In the genomic region with DNA sequence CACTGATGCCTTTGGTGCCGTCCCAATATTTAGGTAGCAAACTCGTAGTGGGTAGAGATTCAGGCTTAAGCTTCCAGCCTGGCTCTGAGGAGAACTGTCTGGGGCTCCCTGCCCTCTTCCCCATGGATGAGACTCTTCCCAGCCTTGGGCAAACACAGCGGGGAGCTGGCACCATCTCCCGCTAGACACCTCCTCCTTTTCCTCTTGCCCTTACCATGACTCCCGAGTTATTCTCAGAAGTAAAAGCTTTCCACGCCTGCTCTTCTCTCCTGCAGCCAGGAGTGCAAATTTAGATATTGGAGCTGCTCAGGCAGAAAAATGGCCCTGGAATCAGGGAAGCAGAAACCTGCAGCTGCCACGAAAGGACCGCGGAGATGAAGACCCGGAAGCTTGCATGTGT, we compare ENCODE assay signal across 20 cellular contexts. TPM values are rescaled to one million over a fixed set of nuclear protein-coding genes. Genes with fewer than 3 reads are reported as not detected.
DNase-seq lines count a peak whose midpoint lies in the region; ATAC-seq and TF ChIP-seq lines count a peak whose summit lies in the region.
"Had no signal": no experiment of that assay in that cellular context is flagged by ENCODE, and none has a peak within 500 bp of the region (broad histone marks: within the 10 kb centered on the region; RNA-seq: fewer than 3 reads in every experiment).

No MANE protein-coding gene starts in this region.

- no peak overlapping the region for H3K4me3 Mint-ChIP-seq in GM23338
- H3K4me3 Mint-ChIP-seq: CD8-positive, alpha-beta memory T cell; H9 had no signal

- H3K4me1 ChIP-seq in GM23338 (ENCODE audit: insufficient read depth) (no peaks in the 10 kb centered on the region), right atrium auricular region (no peaks in the 10 kb centered on the region)
- H3K4me1 ChIP-seq: SJSA1 had no signal

- H3K9me2 ChIP-seq in GM23338 (ENCODE audit: insufficient read depth) = peaks cover 5% of the 10 kb centered on the region; the same call in 1 of the 2 replicates

- H3K4me2 ChIP-seq in GM23338 = no peak overlapping the region

- no peak overlapping the region for H3K27ac ChIP-seq in GM23338 (ENCODE audit: low read depth)
- H3K27ac ChIP-seq in right atrium auricular region = no peak overlapping the region
- H3K27ac ChIP-seq: C4-2B, SJSA1 had no signal

- DNase-seq in NCI-H187 (lab: John Stamatoyannopoulos, UW) (peak; percentile 30 to 46), NCI-H187 treated with DMSO at 0.1 percent for 48 hours (lab: John Stamatoyannopoulos, UW) (no peak), NCI-H146 (lab: John Stamatoyannopoulos, UW) (peak; percentile 72), NCI-H69 (lab: John Stamatoyannopoulos, UW) (peak; percentile 79), left kidney (ENCODE audit: low read depth, low spot score) (peak; percentile 4), GM23338 (ENCODE audit: low spot score) (no peak), right atrium auricular region (ENCODE audit: low spot score) (no peak)
- DNase-seq: CD8-positive, alpha-beta memory T cell; DMS79 treated with DMSO at 0.1 percent for 48 hours; H9; KBM-7; NCI-H1105; NCI-H1694; NCI-H446 treated with DMSO at 0.1 percent for 48 hours; NCI-H748 treated with DMSO at 0.1 percent for 48 hours; OCI-M1; T1000 had no signal

- H2AFZ ChIP-seq in GM23338 = no peak overlapping the region

- H3K27me3 ChIP-seq in GM23338 (ENCODE audit: insufficient read depth) = no peaks in the 10 kb centered on the region
- H3K27me3 ChIP-seq in right atrium auricular region = no peaks in the 10 kb centered on the region

- H3K9me3 Mint-ChIP-seq in GM23338 = peaks cover 12% of the 10 kb centered on the region
- H3K9me3 Mint-ChIP-seq: CD8-positive, alpha-beta memory T cell had no signal

- no peak overlapping the region for H3K27ac Mint-ChIP-seq in GM23338
- H3K27ac Mint-ChIP-seq: CD8-positive, alpha-beta memory T cell had no signal

- no peak for ATAC-seq in GM23338
- ATAC-seq: Right ventricle myocardium inferior had no signal

- H3K36me3 ChIP-seq in GM23338 (ENCODE audit: insufficient read depth) (no peaks in the 10 kb centered on the region), right atrium auricular region (no peaks in the 10 kb centered on the region)
- H3K36me3 ChIP-seq: SJSA1 had no signal

- H3K4me1 Mint-ChIP-seq in GM23338 = peaks cover 4% of the 10 kb centered on the region; the same call in 2 of the 3 replicates
- H3K4me1 Mint-ChIP-seq: CD8-positive, alpha-beta memory T cell had no signal

- H3K36me3 Mint-ChIP-seq in GM23338 (ENCODE audit: low read depth) = peaks cover 3% of the 10 kb centered on the region; the same call in 2 of the 3 replicates
- H3K36me3 Mint-ChIP-seq: CD8-positive, alpha-beta memory T cell had no signal

- peaks cover 14% of the 10 kb centered on the region for H3K27me3 Mint-ChIP-seq in GM23338 (ENCODE audit: insufficient read depth, low read depth, poor library complexity)

- TF ChIP-seq CTCF in GM23338 (conservative IDR thresholded peaks at IDR 0.05; ENCODE audit: low read depth in 2 of 2) = no peak
- TF ChIP-seq CTCF in right atrium auricular region (IDR thresholded peaks at IDR 0.05) = no peak

- H3K4me3 ChIP-seq in GM23338 (no peak overlapping the region), right atrium auricular region (no peak overlapping the region)
- H3K4me3 ChIP-seq: SJSA1 had no signal

- H4K20me1 ChIP-seq in GM23338 (replicated peaks; ENCODE audit: insufficient read depth) = no peaks in the 10 kb centered on the region

- no peaks in the 10 kb centered on the region for H3F3A ChIP-seq in GM23338 (replicated peaks; ENCODE audit: low read depth)

- no peaks in the 10 kb centered on the region for H3K79me2 ChIP-seq in GM23338 (replicated peaks; ENCODE audit: insufficient read depth)

- H3K9me3 ChIP-seq in right atrium auricular region = no peaks in the 10 kb centered on the region

TF ChIP-seq in GM23338, 12 proteins besides CTCF, POLR2A, EP300 and RAD21:
- TF ChIP-seq POLR2AphosphoS5 (IDR thresholded peaks at IDR 0.05; ENCODE audit: low read depth) (no peak), CREB1 (CRISPR knock-in tag; IDR thresholded peaks at IDR 0.05; ENCODE audit: low read depth) (no peak)
TF ChIP-seq in GM23338: peak in this region for 0.

RNA-seq across cellular contexts. Expression of a gene that starts 45.6 kb away (rescaled TPM):
- 44.3 and 56.7 TPM in 2 replicates for total RNA-seq in GM23338 (2014; rRNA removed; shearing (Covaris generic))
- polyA plus RNA-seq in GM23338 (2016; fragmentation: Nextera tagmentation; extraction: Ambion mirVana) = 40.1 and 43.4 TPM in 2 replicates
- total RNA-seq in right atrium auricular region = 10 to 100 TPM; 15.3 to 15.6 TPM

Comparison
In these comparisons a context has a peak if more than half of its experiments do, and no peak if none do; other contexts are left out.
1. DNase-seq: peak in NCI-H187 (2 of 2), NCI-H146 (single experiment), NCI-H69 (single experiment) and left kidney (single experiment); none in NCI-H187 treated with DMSO at 0.1 percent for 48 hours (single experiment), GM23338 (single experiment) and right atrium auricular region (single experiment).